In genomic region chr17:49881054-49881402, GRCh38 we compare ENCODE assay signal across 24 cellular contexts. TPM values are rescaled to one million over a fixed set of nuclear protein-coding genes. Genes with fewer than 3 reads are reported as not detected.
DNase-seq lines count a peak whose midpoint lies in the region; ATAC-seq and TF ChIP-seq lines count a peak whose summit lies in the region.
"Had no signal": no experiment of that assay in that cellular context is flagged by ENCODE, and none has a peak within 500 bp of the region (broad histone marks: within the 10 kb centered on the region; RNA-seq: fewer than 3 reads in every experiment).

No MANE protein-coding gene starts in this region.

- BruUV-seq in PC-3 (replicated peaks; lab: Mats Ljungman, UMichigan): no TSS peak

- no peak for ATAC-seq in PC-3
- peak; percentile 17 for ATAC-seq in aorta (ENCODE audit: low FRiP score)

- H3K4me3 ChIP-seq in PC-3 (ENCODE audit: low read length) (no peak overlapping the region; the same call in 1 of the 2 replicates), iPS-18c (ENCODE audit: insufficient read depth, low read depth, low read length) (peak overlapping the region; percentile 45), aorta (ENCODE audit: low read length in 2 of 2) (no peak overlapping the region)
- H3K4me3 ChIP-seq: heart left ventricle, thyroid gland had no signal

- no peaks in the 10 kb centered on the region for H3K79me2 ChIP-seq in PC-3 (ENCODE audit: low read length)

- 38 to 40% methylated on average over 5 of the region's 5 CpGs for WGBS in aorta, 2 donors

- POLR2A ChIA-PET in PC-3 (lab: Charles Lee; ENCODE audit: unreplicated experiment): no interaction called here

- intact Hi-C loops in PC-3 (cut with micrococcal nuclease) (no loop called here), aorta (cut with DNase I) (loop anchor here (1.0 to 5.0 kb wide), 2 partner anchors 116 kb away; partner anchors contain the start of gene DLX3 (in 1 of the 2))

- CTCF ChIA-PET in PC-3 (lab: Charles Lee): interaction anchor here (1.0 kb wide), 1 partner anchor 116 kb away, joined by 5 read pairs; no protein-coding TSS in a partner anchor

- TF ChIP-seq CTCF in PC-3 (conservative IDR thresholded peaks at IDR 0.05; ENCODE audit: low read depth, low read length): no peak

- H3K27ac ChIP-seq in PC-3 (ENCODE audit: low read length): no peak overlapping the region
- no peak overlapping the region for H3K27ac ChIP-seq in aorta (ENCODE audit: low read depth in 1 of 2, low read length in 2 of 2)
- H3K27ac ChIP-seq: heart left ventricle, RWPE1, thyroid gland had no signal

- H3K9me3 ChIP-seq in PC-3 (ENCODE audit: low read length) (no peaks in the 10 kb centered on the region), iPS-18c (ENCODE audit: control insufficient read depth, insufficient read depth, low read length) (no peaks in the 10 kb centered on the region), aorta (ENCODE audit: control insufficient read depth, low read length) (no peaks in the 10 kb centered on the region)
- H3K9me3 ChIP-seq: heart left ventricle, thyroid gland had no signal

- no peaks in the 10 kb centered on the region for H3K36me3 ChIP-seq in PC-3 (ENCODE audit: low read depth, low read length)
- H3K36me3 ChIP-seq in aorta (ENCODE audit: control insufficient read depth in 1 of 2, insufficient read depth in 2 of 2, low read length in 1 of 2): no peaks in the 10 kb centered on the region
- H3K36me3 ChIP-seq: heart left ventricle, thyroid gland had no signal

- H3K4me1 ChIP-seq in PC-3 (ENCODE audit: insufficient read depth, low read length): peaks cover under 1% of the 10 kb centered on the region
- no peaks in the 10 kb centered on the region for H3K4me1 ChIP-seq in aorta (ENCODE audit: control insufficient read depth in 1 of 2, insufficient read depth in 2 of 2, low read length in 2 of 2)

- H2AFZ ChIP-seq in PC-3 (ENCODE audit: low read length): peak overlapping the region; percentile 63

- DNase-seq in NCI-H524 (lab: John Stamatoyannopoulos, UW): peak; percentile 14 to 32
- DNase-seq in NCI-H524 treated with DMSO at 0.1 percent for 48 hours (lab: John Stamatoyannopoulos, UW): no peak
- no peak for DNase-seq in PC-3
- DNase-seq in aorta: no peak
- no peak for DNase-seq in germinal center (ENCODE audit: low spot score)
- no peak for DNase-seq in NOMO-1 treated with dmso at 0.1 percent for 144 hours (lab: John Stamatoyannopoulos, UW; ENCODE audit: unreplicated experiment)
- DNase-seq in AML-193 (lab: John Stamatoyannopoulos, UW): no peak
- DNase-seq: cortex of kidney, NCI-H187 treated with DMSO at 0.1 percent for 48 hours, occipital lobe had no signal

- H3K9ac ChIP-seq in PC-3 (ENCODE audit: low read length): no peak overlapping the region

- H3K27me3 ChIP-seq in PC-3 (ENCODE audit: low read length) (no peaks in the 10 kb centered on the region), aorta (ENCODE audit: control insufficient read depth in 1 of 2, insufficient read depth in 2 of 2, low read length in 1 of 2) (no peaks in the 10 kb centered on the region)
- H3K27me3 ChIP-seq: thyroid gland had no signal

- no peaks in the 10 kb centered on the region for H3F3A ChIP-seq in PC-3 (ENCODE audit: low read length, unreplicated experiment)

- H4K20me1 ChIP-seq in PC-3 (ENCODE audit: low read length): no peaks in the 10 kb centered on the region

- no peaks in the 10 kb centered on the region for H3K9me2 ChIP-seq in PC-3 (replicated peaks; ENCODE audit: low read length)

- H3K4me2 ChIP-seq in PC-3 (ENCODE audit: low read length): peak overlapping the region; percentile 71; the same call in 1 of the 2 replicates

RNA-seq across cellular contexts. Expression of gene TAC4, which starts 33.2 kb away (rescaled TPM):
- total RNA-seq in PC-3 (2014; rRNA removed) (not detected in 2 replicates), aorta (not detected)
- polyA plus RNA-seq in aorta: not detected
- total RNA-seq: A172; activated CD4-positive, alpha-beta T cell treated with anti-CD3 and anti-CD28 coated beads for 36 hours; activated naive CD8-positive, alpha-beta T cell treated with anti-CD3 and anti-CD28 coated beads for 36 hours; astrocyte; CD8-positive, alpha-beta T cell; fibroblast of villous mesenchyme; left ventricle myocardium superior; occipital lobe; pulmonary artery endothelial cell; SK-MEL-5; thyroid gland had no signal
- polyA plus RNA-seq: esophagus, heart left ventricle had no signal

Comparison
In these comparisons a context has a peak if more than half of its experiments do, and no peak if none do; other contexts are left out.
1. DNase-seq: peak in NCI-H524 (2 of 2); none in NCI-H524 treated with DMSO at 0.1 percent for 48 hours (single experiment), PC-3 (single experiment), aorta (0 of 2), germinal center (single experiment), NOMO-1 treated with dmso at 0.1 percent for 144 hours (single experiment) and AML-193 (0 of 2).